In the genomic region with DNA sequence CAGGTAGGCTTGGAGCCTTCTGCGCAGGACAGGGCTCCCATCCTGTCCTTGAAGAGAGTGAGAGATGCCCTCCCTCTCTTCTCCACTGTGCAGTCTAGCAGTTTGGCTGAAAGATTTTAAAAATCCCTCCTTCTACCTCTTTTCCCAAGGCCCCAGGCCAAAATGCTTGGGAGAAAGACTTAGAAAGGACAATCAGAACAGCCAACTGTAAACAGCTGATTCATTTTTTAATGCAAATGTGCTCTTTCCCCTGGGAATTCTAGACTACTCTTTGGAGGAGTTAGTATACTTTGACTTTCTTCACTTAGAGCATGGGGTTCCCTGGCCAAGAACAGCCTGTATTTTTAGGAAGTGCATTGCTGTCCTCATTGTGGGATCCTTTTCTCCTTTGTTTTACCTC, we compare ENCODE assay signal across 23 cellular contexts.
DNase-seq lines count a peak whose midpoint lies in the region; ATAC-seq and TF ChIP-seq lines count a peak whose summit lies in the region.
"Had no signal": no experiment of that assay in that cellular context is flagged by ENCODE, and none has a peak within 500 bp of the region (broad histone marks: within the 10 kb centered on the region; RNA-seq: fewer than 3 reads in every experiment).

No MANE protein-coding gene starts in this region.

- ATAC-seq in sciatic nerve, result peak; percentile 22
- ATAC-seq in HG03175 (IDR thresholded peaks at IDR 0.05; ENCODE audit: unreplicated experiment), result no peak
- ATAC-seq in HG03432 (IDR thresholded peaks at IDR 0.05; ENCODE audit: unreplicated experiment), result no peak
- ATAC-seq: A549, GM12878 had no signal

- intact Hi-C loops in sciatic nerve (cut with DNase I), result no loop called here

- DNase-seq in ELF-1 (ENCODE audit: low read depth, low spot score) (peak; percentile 31), LHCN-M2 (ENCODE audit: low read depth) (peak; percentile 41), fibroblast of mammary gland (ENCODE audit: low read depth) (peak; percentile 48), sciatic nerve (ENCODE audit: low spot score) (no peak), SW 1271 (lab: John Stamatoyannopoulos, UW) (no peak)
- DNase-seq: BE2C; DMS79 treated with DMSO at 0.1 percent for 48 hours; H9; Kasumi-1; MG63; NCI-H1048; NCI-H1417 treated with DMSO at 0.1 percent for 48 hours; NCI-H187; NCI-H2227 treated with DMSO at 0.1 percent for 48 hours; NCI-H510A treated with DMSO at 0.1 percent for 48 hours; NCI-H774; NK-92 treated with Interleukin-12 subunit alpha and Interleukin-12 subunit beta, amount 100 ng/mL, for 24 hours; SHP77 treated with DMSO at 0.1 percent for 48 hours had no signal

- no peak for TF ChIP-seq CTCF in fibroblast of mammary gland (conservative IDR thresholded peaks at IDR 0.05; ENCODE audit: control insufficient read depth, insufficient read depth, low read depth, low read length)

- H3K4me3 ChIP-seq in fibroblast of mammary gland (ENCODE audit: control insufficient read depth, low read depth, low read length), result no peak overlapping the region
- H3K4me3 ChIP-seq: A549, GM12878, MG63, SK-N-MC had no signal

Comparison
In these comparisons a context has a peak if more than half of its experiments do, and no peak if none do; other contexts are left out.
1. DNase-seq: peak in ELF-1 (single experiment), LHCN-M2 (single experiment) and fibroblast of mammary gland (single experiment); none in sciatic nerve (single experiment) and SW 1271 (0 of 2).